Comparison of ENCODE assay signal across 21 cellular contexts in genomic region chr3:183375337-183375736, GRCh38. TPM values are rescaled to one million over a fixed set of nuclear protein-coding genes. Genes with fewer than 3 reads are reported as not detected.
DNase-seq lines count a peak whose midpoint lies in the region; ATAC-seq, FAIRE-seq and TF ChIP-seq lines count a peak whose summit lies in the region.
"Had no signal": no experiment of that assay in that cellular context is flagged by ENCODE, and none has a peak within 500 bp of the region (broad histone marks: within the 10 kb centered on the region; RNA-seq: fewer than 3 reads in every experiment).

No MANE protein-coding gene starts in this region.

- H3K36me3 Mint-ChIP-seq in activated naive CD8-positive, alpha-beta T cell = peaks cover 6% of the 10 kb centered on the region
- peaks cover 1% of the 10 kb centered on the region for H3K36me3 Mint-ChIP-seq in activated naive CD8-positive, alpha-beta T cell treated with anti-CD3 and anti-CD28 coated beads for 36 hours
- H3K36me3 Mint-ChIP-seq: IgD-negative memory B cell had no signal

- H3K18ac ChIP-seq in mesenchymal stem cell (ENCODE audit: low read depth in 1 of 2, low read length in 2 of 2) = no peak overlapping the region

- no peaks in the 10 kb centered on the region for H3K79me2 ChIP-seq in GM12878 (ENCODE audit: control insufficient read depth, insufficient read depth, low read length)

- intact Hi-C loops in GM12878 (cut with micrococcal nuclease; ENCODE audit: unreplicated experiment) = loop anchor here (5.0 kb wide), 1 partner anchor 88 kb away; no protein-coding TSS in a partner anchor
- intact Hi-C loops in dorsolateral prefrontal cortex (cut with DNase I) = loop anchor here in 1 of 2 donors (5.0 kb wide), 1 partner anchor 253 kb away; no protein-coding TSS in a partner anchor

- H3K4me1 Mint-ChIP-seq in activated naive CD8-positive, alpha-beta T cell (ENCODE audit: low read depth) = peaks cover 48% of the 10 kb centered on the region
- H3K4me1 Mint-ChIP-seq in activated naive CD8-positive, alpha-beta T cell treated with anti-CD3 and anti-CD28 coated beads for 36 hours = peaks cover 18% of the 10 kb centered on the region

- H2AFZ ChIP-seq in GM12878 (ENCODE audit: control insufficient read depth, low read depth, low read length) (no peak overlapping the region), mesenchymal stem cell (ENCODE audit: low read depth, low read length) (no peak overlapping the region)

- CTCF ChIA-PET in GM12878 (lab: Yijun Ruan, JAX) = interaction anchor here (2.0 to 4.6 kb wide), 2 partner anchors 191 to 253 kb away, joined by 6 to 22 read pairs; no protein-coding TSS in a partner anchor

- DNase-seq in activated naive CD8-positive, alpha-beta T cell treated with anti-CD3 and anti-CD28 coated beads for 36 hours = no peak
- no peak for DNase-seq in GM12878 (ENCODE audit: low read depth, low spot score)
- DNase-seq in mesenchymal stem cell = peak; percentile 64
- DNase-seq in NCI-H1105 treated with DMSO at 0.1 percent for 48 hours (lab: John Stamatoyannopoulos, UW) = no peak
- no peak for DNase-seq in NCI-H345 treated with DMSO at 0.1 percent for 48 hours (lab: John Stamatoyannopoulos, UW; ENCODE audit: unreplicated experiment)
- DNase-seq in dorsolateral prefrontal cortex = no peak
- no peak for DNase-seq in activated CD4-positive, alpha-beta T cell treated with anti-CD3 and anti-CD28 coated beads for 48 hours
- DNase-seq: COR-L47, HFFc6, NCI-H1417 treated with DMSO at 0.1 percent for 48 hours, NCI-H1930, NCI-H510A treated with DMSO at 0.1 percent for 48 hours, NCI-H82, Peyer's patch, SHP77 treated with DMSO at 0.1 percent for 48 hours had no signal

- H2BK12ac ChIP-seq in mesenchymal stem cell (ENCODE audit: low read length in 2 of 2) = no peak overlapping the region

- no peaks in the 10 kb centered on the region for H4K20me1 ChIP-seq in GM12878 (ENCODE audit: control insufficient read depth, insufficient read depth)
- H4K20me1 ChIP-seq: BLaER1 treated with 17β-estradiol and CSF1 and Interleukin-3, amounts not matched to agents 10 nM and 100 nM had no signal

- H3K9me3 ChIP-seq in GM12878 (replicated peaks; ENCODE audit: control insufficient read depth, insufficient read depth, low read length) = no peaks in the 10 kb centered on the region
- no peaks in the 10 kb centered on the region for H3K9me3 ChIP-seq in mesenchymal stem cell (ENCODE audit: control insufficient read depth, low read length)
- H3K9me3 ChIP-seq: BLaER1 treated with 17β-estradiol and CSF1 and Interleukin-3, amounts not matched to agents 10 nM and 100 nM; Peyer's patch had no signal

- no peak overlapping the region for H3K14ac ChIP-seq in mesenchymal stem cell (ENCODE audit: low read length in 2 of 2)

- no peak overlapping the region for H4K91ac ChIP-seq in mesenchymal stem cell (ENCODE audit: low read length)

- no peak overlapping the region for H3K23ac ChIP-seq in mesenchymal stem cell (ENCODE audit: low read length in 2 of 2)

- no peak for TF ChIP-seq CTCF in GM12878 (IDR thresholded peaks at IDR 0.05 in 2 of 3, conservative IDR thresholded peaks at IDR 0.05 in 1 of 3; ENCODE audit: control insufficient read depth in 2 of 3, extremely low read depth in 1 of 3, insufficient read depth in 1 of 3, low read depth in 3 of 3, low read length in 3 of 3)
- no peak for TF ChIP-seq CTCF in dorsolateral prefrontal cortex (IDR thresholded peaks at IDR 0.05 in 54 of 56, conservative IDR thresholded peaks at IDR 0.05 in 2 of 56; ENCODE audit: low read depth in 1 of 56, partially characterized antibody in 56 of 56)

- H3K27ac ChIP-seq in GM12878 (ENCODE audit: control insufficient read depth, insufficient read depth) (no peak overlapping the region), mesenchymal stem cell (ENCODE audit: low read length, poor library complexity, severe bottlenecking) (no peak overlapping the region), dorsolateral prefrontal cortex (peak overlapping the region in 3 of 59 donors; percentile 8 to 20 (median 11))
- H3K27ac ChIP-seq: Peyer's patch had no signal

- H3K9me3 Mint-ChIP-seq in activated naive CD8-positive, alpha-beta T cell (ENCODE audit: low read depth) = no peaks in the 10 kb centered on the region
- H3K9me3 Mint-ChIP-seq in activated naive CD8-positive, alpha-beta T cell treated with anti-CD3 and anti-CD28 coated beads for 36 hours = no peaks in the 10 kb centered on the region
- H3K9me3 Mint-ChIP-seq: HFFc6, IgD-negative memory B cell had no signal

- no TSS peak for BruUV-seq in GM12878 (replicated peaks; lab: Mats Ljungman, UMichigan)

- no peak overlapping the region for H4K8ac ChIP-seq in mesenchymal stem cell (ENCODE audit: low read length)

- H2BK15ac ChIP-seq in mesenchymal stem cell (ENCODE audit: low read depth, poor library complexity, severe bottlenecking) = no peak overlapping the region

- FAIRE-seq in GM12878 (lab: Jason Lieb, UNC) = no peak
- FAIRE-seq: A204.1, H54 had no signal

- POLR2A ChIA-PET in GM12878 (lab: Charles Lee) = no interaction called here

- peak; percentile 50 for ATAC-seq in GM12878
- ATAC-seq: SK-N-SH treated with all-trans-retinoic acid at 6 μM for 48 hours had no signal

- no peak for TF ChIP-seq EP300 in GM12878 (IDR thresholded peaks at IDR 0.05; ENCODE audit: borderline replicate concordance in 1 of 2, control insufficient read depth in 1 of 2, low read depth in 2 of 2, low read length in 2 of 2)

- WGBS in GM12878 (ENCODE audit: insufficient coverage, insufficient replicate concordance, low lambda C conversion rate, missing lambda C conversion rate) = 32% methylated on average over 6 of the region's 6 CpGs
- 73% methylated on average over 5 of the region's 6 CpGs for WGBS in mesenchymal stem cell

- no peak overlapping the region for H2BK120ac ChIP-seq in mesenchymal stem cell (ENCODE audit: low read depth, low read length)

- no peaks in the 10 kb centered on the region for H3K27me3 ChIP-seq in GM12878 (replicated peaks in 1 of 2; ENCODE audit: control insufficient read depth in 2 of 2, insufficient read depth in 2 of 2, low read length in 1 of 2)
- H3K27me3 ChIP-seq in mesenchymal stem cell (ENCODE audit: control insufficient read depth in 1 of 2, insufficient read depth in 1 of 2, low read length in 2 of 2) = no peaks in the 10 kb centered on the region
- H3K27me3 ChIP-seq in dorsolateral prefrontal cortex = no peaks in the 10 kb centered on the region
- H3K27me3 ChIP-seq: Peyer's patch had no signal

- no peak overlapping the region for H2AK5ac ChIP-seq in mesenchymal stem cell (ENCODE audit: low read length, severe bottlenecking)

- H3K4me1 ChIP-seq in GM12878 (ENCODE audit: control insufficient read depth, insufficient read depth, low read length) = peaks cover 3% of the 10 kb centered on the region; the same call in 1 of the 2 replicates
- H3K4me1 ChIP-seq in mesenchymal stem cell (ENCODE audit: control insufficient read depth, insufficient read depth, low read depth, low read length) = peaks cover 7% of the 10 kb centered on the region

- H3K4me2 ChIP-seq in GM12878 (ENCODE audit: control insufficient read depth, insufficient read depth) (no peak overlapping the region), mesenchymal stem cell (ENCODE audit: low read length, poor library complexity, severe bottlenecking) (no peak overlapping the region)

- H3K36me3 ChIP-seq in GM12878 (ENCODE audit: control insufficient read depth in 2 of 2, insufficient read depth in 2 of 2, low read length in 1 of 2) (no peaks in the 10 kb centered on the region), mesenchymal stem cell (ENCODE audit: control insufficient read depth in 1 of 2, insufficient read depth in 2 of 2, low read depth in 1 of 2, low read length in 2 of 2) (no peaks in the 10 kb centered on the region)
- H3K36me3 ChIP-seq: Peyer's patch had no signal

- no peak overlapping the region for H3K9ac ChIP-seq in GM12878 (ENCODE audit: control insufficient read depth, insufficient read depth, low read length)
- H3K9ac ChIP-seq in mesenchymal stem cell (ENCODE audit: low read length) = no peak overlapping the region
- H3K9ac ChIP-seq: BLaER1 treated with 17β-estradiol and CSF1 and Interleukin-3, amounts not matched to agents 10 nM and 100 nM had no signal

- TF ChIP-seq POLR2A in GM12878 (IDR thresholded peaks at IDR 0.05; ENCODE audit: low read depth, low read length) = no peak

- in situ Hi-C loops in GM12878 (cut with MboI) = no loop called here

- no peaks in the 10 kb centered on the region for H3K27me3 Mint-ChIP-seq in activated naive CD8-positive, alpha-beta T cell
- no peaks in the 10 kb centered on the region for H3K27me3 Mint-ChIP-seq in activated naive CD8-positive, alpha-beta T cell treated with anti-CD3 and anti-CD28 coated beads for 36 hours

- H3K27ac Mint-ChIP-seq in activated naive CD8-positive, alpha-beta T cell = peak overlapping the region; percentile 12
- H3K27ac Mint-ChIP-seq in activated naive CD8-positive, alpha-beta T cell treated with anti-CD3 and anti-CD28 coated beads for 36 hours = no peak overlapping the region
- H3K27ac Mint-ChIP-seq: HFFc6, IgD-negative memory B cell had no signal

- H3K4me3 ChIP-seq in GM12878 = no peak overlapping the region
- no peak overlapping the region for H3K4me3 ChIP-seq in mesenchymal stem cell (ENCODE audit: insufficient read depth in 1 of 2, low read depth in 1 of 2, low read length in 2 of 2)
- no peak overlapping the region for H3K4me3 ChIP-seq in dorsolateral prefrontal cortex
- H3K4me3 ChIP-seq: BLaER1 treated with 17β-estradiol and CSF1 and Interleukin-3, amounts not matched to agents 10 nM and 100 nM; Peyer's patch had no signal

- H3K79me1 ChIP-seq in mesenchymal stem cell (replicated peaks; ENCODE audit: low read length, poor library complexity, severe bottlenecking) = no peaks in the 10 kb centered on the region

- H2BK5ac ChIP-seq in mesenchymal stem cell (ENCODE audit: low read depth, low read length, poor library complexity, severe bottlenecking) = no peak overlapping the region

- SMC1A ChIA-PET in GM12878 (lab: Charles Lee; ENCODE audit: uncharacterized antibody, unreplicated experiment) = interaction anchor here (0.8 to 4.5 kb wide), 6 partner anchors 42 to 208 kb away, joined by 3 to 24 read pairs (median 4); no protein-coding TSS in a partner anchor

- TF ChIP-seq RAD21 in GM12878 (IDR thresholded peaks at IDR 0.05; ENCODE audit: insufficient read depth, low read depth, low read length) = no peak

- RAD21 ChIA-PET in GM12878 (lab: Charles Lee; ENCODE audit: unreplicated experiment) = interaction anchor here (1.0 to 1.4 kb wide), 4 partner anchors 90 to 253 kb away, joined by 4 read pairs; no protein-coding TSS in a partner anchor

- H3K4ac ChIP-seq in mesenchymal stem cell (ENCODE audit: low read depth in 1 of 2, low read length in 2 of 2) = no peak overlapping the region

- no peak overlapping the region for H3K4me3 Mint-ChIP-seq in activated naive CD8-positive, alpha-beta T cell
- H3K4me3 Mint-ChIP-seq in activated naive CD8-positive, alpha-beta T cell treated with anti-CD3 and anti-CD28 coated beads for 36 hours = no peak overlapping the region
- H3K4me3 Mint-ChIP-seq: HFFc6, IgD-negative memory B cell had no signal

RNA-seq across cellular contexts. Expression of gene MCF2L2, which starts 53.1 kb away (rescaled TPM):
- total RNA-seq in activated naive CD8-positive, alpha-beta T cell treated with anti-CD3 and anti-CD28 coated beads for 36 hours = 1 to 10 TPM; 1.9 to 2.2 TPM
- 6.4 and 7.5 TPM in 2 replicates for total RNA-seq in GM12878 (2013; cell fraction: nucleolus; rRNA removed)
- total RNA-seq in GM12878 (2014; rRNA removed) (2.8 and 2.9 TPM in 2 replicates), GM12878 (2014; rRNA removed; fragmentation: Illumina TruSeq; extraction: Trizol) (2.8 and 3.1 TPM in 2 replicates), GM12878 (2021) (1.6 and 2.2 TPM in 2 replicates), dorsolateral prefrontal cortex (100 to 1,000 TPM in 110 of 120 experiments, 10 to 100 TPM in 10; 61.2 to 266 (median 124) TPM)
- polyA plus RNA-seq in GM12878 (2011; ENCODE audit: low read depth) = not detected
- polyA plus RNA-seq in GM12878 (2011; rRNA removed) (0.43 and 0.52 TPM in 2 replicates), GM12878 (2014; fragmentation: Illumina TruSeq; extraction: Trizol) (0.95 and 1.2 TPM in 2 replicates), GM12878 (2014; fragmentation: Nextera tagmentation; extraction: Ambion mirVana) (under 1 TPM; 0.37 to 0.42 TPM), GM12878 (2014; rRNA removed) (1.6 and 2.0 TPM in 2 replicates), GM12878 (2016; fragmentation: Nextera tagmentation; extraction: Ambion mirVana) (1 to 10 TPM in 1 of 2 experiments, under 1 TPM in 1; 0.72 to 1.6 TPM)
- polyA plus RNA-seq in GM12878 (2011; cell fraction: cytosol; rRNA removed) = 0.18 and 0.33 TPM in 2 replicates
- polyA plus RNA-seq in GM12878 (2011; cell fraction: nucleus; rRNA removed) = 0.88 and 1.0 TPM in 2 replicates
- 0.26 and 0.52 TPM in 2 replicates for polyA plus RNA-seq in GM12878 (2012)
- polyA minus RNA-seq in GM12878 (2011; rRNA and poly(A)+ RNA removed) = 1.4 and 1.7 TPM in 2 replicates
- polyA minus RNA-seq in GM12878 (2011; cell fraction: cytosol; rRNA and poly(A)+ RNA removed) = 0.42 TPM in 1 of 2 replicates, not detected in the other
- polyA minus RNA-seq in GM12878 (2011; cell fraction: nucleus; rRNA and poly(A)+ RNA removed) = 0.85 and 1.6 TPM in 2 replicates
- polyA plus RNA-seq in mesenchymal stem cell (2013, experiment 1 of 2) = 0.07 TPM
- 0.12 TPM for polyA plus RNA-seq in mesenchymal stem cell (2013, experiment 2 of 2)

Comparison
In these comparisons a context has a peak if more than half of its experiments do, and no peak if none do; other contexts are left out.
1. RNA of gene MCF2L2, which starts 53.1 kb away (total RNA-seq): 61.2 to 266 TPM in dorsolateral prefrontal cortex; 1.6 to 7.5 TPM in GM12878 and 1.9 to 2.2 TPM in activated naive CD8-positive, alpha-beta T cell treated with anti-CD3 and anti-CD28 coated beads for 36 hours; every median in the first group is over 4 times any median in the second.